ENCODE assay signal across 11 cellular contexts in the genomic region with DNA sequence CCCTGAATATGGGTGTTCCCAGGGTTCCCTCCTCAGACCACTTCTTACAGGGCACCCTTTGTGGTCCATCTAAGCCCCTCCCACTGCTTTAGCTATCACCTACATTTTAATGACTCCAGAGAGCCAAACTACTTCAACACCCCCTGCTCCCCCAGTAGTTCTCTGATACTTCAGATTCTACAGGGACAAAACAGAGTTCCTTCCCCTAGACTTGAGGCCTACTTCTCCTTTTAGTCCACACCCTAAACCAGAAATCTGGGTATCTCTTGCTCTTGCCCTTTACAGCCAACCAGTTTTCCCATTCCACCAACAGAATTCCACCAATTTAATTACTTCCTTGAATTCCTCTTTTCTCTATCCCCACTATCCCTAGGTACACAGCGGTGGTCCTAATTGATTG.
DNase-seq lines count a peak whose midpoint lies in the region; ATAC-seq and TF ChIP-seq lines count a peak whose summit lies in the region.
"Had no signal": no experiment of that assay in that cellular context is flagged by ENCODE, and none has a peak within 500 bp of the region (broad histone marks: within the 10 kb centered on the region; RNA-seq: fewer than 3 reads in every experiment).

No MANE protein-coding gene starts in this region.

- no peak for DNase-seq in activated T-cell treated with anti-CD3 and anti-CD28 coated beads, Interleukin-2, amount 50 U/mL, for 4 hours
- DNase-seq in activated T-cell treated with anti-CD3 and anti-CD28 coated beads for 4 hours: no peak
- no peak for DNase-seq in thoracic aorta (ENCODE audit: low spot score)
- no peak for DNase-seq in osteoblast (ENCODE audit: insufficient read length, low spot score, missing footprints)
- no peak for DNase-seq in MM.1S
- DNase-seq: activated T-cell treated with anti-CD3 and anti-CD28 coated beads, Interleukin-2, amount 50 U/mL, for 24 hours; kidney had no signal

- H3K4me1 Mint-ChIP-seq in activated T-cell treated with anti-CD3 and anti-CD28 coated beads, Interleukin-2, amount 50 U/mL, for 4 hours (ENCODE audit: low read depth): peaks cover 48% of the 10 kb centered on the region

- peak overlapping the region; percentile 42 for H3K4me3 Mint-ChIP-seq in activated T-cell treated with anti-CD3 and anti-CD28 coated beads, Interleukin-2, amount 50 U/mL, for 4 hours

- H3K4me1 ChIP-seq in OCI-LY1 (ENCODE audit: insufficient read depth, low read length, severe bottlenecking): peaks cover 75% of the 10 kb centered on the region
- H3K4me1 ChIP-seq in gastroesophageal sphincter: peaks cover 0 to 59% (median 7%) of the 10 kb centered on the region in 3 donors
- H3K4me1 ChIP-seq in thoracic aorta (ENCODE audit: control insufficient read depth in 1 of 2, low read depth in 2 of 2): peaks cover 14 to 39% of the 10 kb centered on the region in 2 donors
- peaks cover 10% of the 10 kb centered on the region for H3K4me1 ChIP-seq in osteoblast (ENCODE audit: insufficient read depth, low read length)
- peaks cover 20% of the 10 kb centered on the region; the same call in 1 of the 2 replicates for H3K4me1 ChIP-seq in MM.1S (ENCODE audit: low read length)

- no peaks in the 10 kb centered on the region for H4K20me1 ChIP-seq in OCI-LY1 (ENCODE audit: insufficient read depth, low read length)
- peaks cover 10% of the 10 kb centered on the region for H4K20me1 ChIP-seq in osteoblast (ENCODE audit: insufficient read depth, low read length)
- no peaks in the 10 kb centered on the region for H4K20me1 ChIP-seq in MM.1S (ENCODE audit: insufficient read depth, low read length)

- H3K4me3 ChIP-seq in OCI-LY1 (ENCODE audit: low read depth, low read length, poor library complexity, severe bottlenecking): peak overlapping the region; percentile 99
- no peak overlapping the region for H3K4me3 ChIP-seq in gastroesophageal sphincter
- no peak overlapping the region for H3K4me3 ChIP-seq in thoracic aorta
- no peak overlapping the region for H3K4me3 ChIP-seq in osteoblast (ENCODE audit: insufficient read depth, low read length)
- H3K4me3 ChIP-seq in MM.1S (ENCODE audit: low read length): no peak overlapping the region

- H3K9me3 ChIP-seq in OCI-LY1 (ENCODE audit: low read length): no peaks in the 10 kb centered on the region
- H3K9me3 ChIP-seq in gastroesophageal sphincter: no peaks in the 10 kb centered on the region
- no peaks in the 10 kb centered on the region for H3K9me3 ChIP-seq in thoracic aorta
- no peaks in the 10 kb centered on the region for H3K9me3 ChIP-seq in osteoblast (ENCODE audit: low read depth, low read length)
- no peaks in the 10 kb centered on the region for H3K9me3 ChIP-seq in MM.1S (replicated peaks; ENCODE audit: insufficient read depth, low read length)
- H3K9me3 ChIP-seq: HAP-1 had no signal

- no peaks in the 10 kb centered on the region for H3K9me3 Mint-ChIP-seq in activated T-cell treated with anti-CD3 and anti-CD28 coated beads, Interleukin-2, amount 50 U/mL, for 4 hours
- H3K9me3 Mint-ChIP-seq: activated T-cell treated with anti-CD3 and anti-CD28 coated beads, Interleukin-2, amount 50 U/mL, for 24 hours had no signal

- H2AFZ ChIP-seq in OCI-LY1 (ENCODE audit: low read length): no peak overlapping the region
- H2AFZ ChIP-seq in osteoblast (ENCODE audit: low read length): no peak overlapping the region
- no peak overlapping the region for H2AFZ ChIP-seq in MM.1S (ENCODE audit: low read length)

- peaks cover 3% of the 10 kb centered on the region for H3K36me3 Mint-ChIP-seq in activated T-cell treated with anti-CD3 and anti-CD28 coated beads, Interleukin-2, amount 50 U/mL, for 4 hours (ENCODE audit: insufficient read depth)

- H3K9me2 ChIP-seq in OCI-LY1 (ENCODE audit: low read depth, low read length) (no peaks in the 10 kb centered on the region), MM.1S (replicated peaks; ENCODE audit: insufficient read depth, low read length) (no peaks in the 10 kb centered on the region)

- no peak for TF ChIP-seq POLR2A in gastroesophageal sphincter (IDR thresholded peaks at IDR 0.05)

- H3K4me2 ChIP-seq in OCI-LY1 (ENCODE audit: low read length) (peak overlapping the region; percentile 92), osteoblast (ENCODE audit: insufficient read depth, low read length) (no peak overlapping the region), MM.1S (ENCODE audit: low read depth, low read length) (no peak overlapping the region)

- H3K79me2 ChIP-seq in OCI-LY1 (ENCODE audit: insufficient read depth, low read length) (peaks cover 63% of the 10 kb centered on the region), osteoblast (ENCODE audit: insufficient read depth, low read length) (peaks cover 77% of the 10 kb centered on the region), MM.1S (ENCODE audit: low read length) (peaks cover 47% of the 10 kb centered on the region)

- H3K27ac ChIP-seq in OCI-LY1 (ENCODE audit: low read depth, low read length, poor library complexity, severe bottlenecking) (peak overlapping the region; percentile 95), gastroesophageal sphincter (peak overlapping the region in 3 of 4 donors; percentile 98 to 100 (median 100)), thoracic aorta (peak overlapping the region; percentile 98 to 99), osteoblast (ENCODE audit: low read depth, low read length) (no peak overlapping the region), MM.1S (ENCODE audit: low read length) (no peak overlapping the region)

- H3K9ac ChIP-seq in OCI-LY1 (ENCODE audit: low read length) (peak overlapping the region; percentile 93), MM.1S (ENCODE audit: low read length) (no peak overlapping the region)

- H3K27me3 ChIP-seq in OCI-LY1 (ENCODE audit: insufficient read depth, low read length): no peaks in the 10 kb centered on the region
- peaks cover 5% of the 10 kb centered on the region for H3K27me3 ChIP-seq in gastroesophageal sphincter
- H3K27me3 ChIP-seq in thoracic aorta (replicated peaks; ENCODE audit: insufficient read depth): no peaks in the 10 kb centered on the region
- no peaks in the 10 kb centered on the region for H3K27me3 ChIP-seq in osteoblast (ENCODE audit: insufficient read depth, low read length)
- H3K27me3 ChIP-seq in MM.1S (replicated peaks; ENCODE audit: insufficient read depth, low read length): no peaks in the 10 kb centered on the region

- H3K27me3 Mint-ChIP-seq in activated T-cell treated with anti-CD3 and anti-CD28 coated beads, Interleukin-2, amount 50 U/mL, for 4 hours (ENCODE audit: low read depth): no peaks in the 10 kb centered on the region

- TF ChIP-seq CTCF in OCI-LY1 (IDR thresholded peaks at IDR 0.05; ENCODE audit: low read length) (no peak), gastroesophageal sphincter (IDR thresholded peaks at IDR 0.05) (no peak), thoracic aorta (IDR thresholded peaks at IDR 0.05) (no peak), osteoblast (IDR thresholded peaks at IDR 0.05; ENCODE audit: extremely low read depth, low read depth, low read length) (no peak), MM.1S (IDR thresholded peaks at IDR 0.05; ENCODE audit: low read length) (no peak)

- WGBS in gastroesophageal sphincter (ENCODE audit: low coverage in 1 of 2), 2 donors: 85 to 100% methylated on average over 1 of the region's 1 CpG

- no peak for ATAC-seq in activated T-cell treated with anti-CD3 and anti-CD28 coated beads, Interleukin-2, amount 50 U/mL, for 4 hours
- no peak for ATAC-seq in gastroesophageal sphincter
- ATAC-seq in thoracic aorta (ENCODE audit: insufficient number of reproducible peaks, low FRiP score, low read depth): no peak
- no peak for ATAC-seq in GM21529 (IDR thresholded peaks at IDR 0.05; ENCODE audit: unreplicated experiment)

- peaks cover 43% of the 10 kb centered on the region for H3K36me3 ChIP-seq in OCI-LY1 (ENCODE audit: insufficient read depth, low read length)
- H3K36me3 ChIP-seq in gastroesophageal sphincter: peaks cover 0 to 6% of the 10 kb centered on the region in 2 donors
- H3K36me3 ChIP-seq in thoracic aorta: no peaks in the 10 kb centered on the region
- H3K36me3 ChIP-seq in osteoblast (ENCODE audit: insufficient read depth, low read length): peaks cover 2% of the 10 kb centered on the region
- no peaks in the 10 kb centered on the region for H3K36me3 ChIP-seq in MM.1S (replicated peaks; ENCODE audit: insufficient read depth, low read length)
- H3K36me3 ChIP-seq: HAP-1 had no signal

- TF ChIP-seq EP300 in gastroesophageal sphincter (IDR thresholded peaks at IDR 0.05): no peak

- H3F3A ChIP-seq in OCI-LY1 (ENCODE audit: insufficient read depth, low read length): no peaks in the 10 kb centered on the region
- H3F3A ChIP-seq in MM.1S (ENCODE audit: insufficient read depth, low read length): no peaks in the 10 kb centered on the region

Comparison
In these comparisons a context has a peak if more than half of its experiments do, and no peak if none do; other contexts are left out.
1. H3K27ac ChIP-seq: peak in OCI-LY1 (single experiment), gastroesophageal sphincter (3 of 4) and thoracic aorta (2 of 2); none in osteoblast (single experiment) and MM.1S (single experiment).